ENCODE assay signal across 22 cellular contexts in genomic region chr17:2609091-2609490, GRCh38. TPM values are rescaled to one million over a fixed set of nuclear protein-coding genes. Genes with fewer than 3 reads are reported as not detected.
DNase-seq lines count a peak whose midpoint lies in the region; ATAC-seq and TF ChIP-seq lines count a peak whose summit lies in the region.
"Had no signal": no experiment of that assay in that cellular context is flagged by ENCODE, and none has a peak within 500 bp of the region (broad histone marks: within the 10 kb centered on the region; RNA-seq: fewer than 3 reads in every experiment).

No MANE protein-coding gene starts in this region.

- H2AK5ac ChIP-seq in trophoblast cell (ENCODE audit: low read length) (no peak overlapping the region), neuronal stem cell (ENCODE audit: low read depth, low read length) (no peak overlapping the region)

- TF ChIP-seq CTCF in GM23338 (conservative IDR thresholded peaks at IDR 0.05; ENCODE audit: low read depth in 2 of 2), result no peak
- no peak for TF ChIP-seq CTCF in mesothelial cell of epicardium (IDR thresholded peaks at IDR 0.05; ENCODE audit: unreplicated experiment)

- H4K8ac ChIP-seq in trophoblast cell (ENCODE audit: low read depth, low read length) (no peak overlapping the region), neuronal stem cell (ENCODE audit: low read depth, low read length) (no peak overlapping the region)

- H3K4me3 ChIP-seq in GM23338 (no peak overlapping the region), trophoblast cell (ENCODE audit: low read depth, low read length) (no peak overlapping the region), aorta (ENCODE audit: low read length in 2 of 2) (no peak overlapping the region), neuronal stem cell (ENCODE audit: low read length in 2 of 2) (no peak overlapping the region)
- H3K4me3 ChIP-seq: SJCRH30 had no signal

- H3K23ac ChIP-seq in trophoblast cell (ENCODE audit: low read length) (no peak overlapping the region), neuronal stem cell (ENCODE audit: low read depth, low read length, poor library complexity) (no peak overlapping the region)

- H4K20me1 ChIP-seq in GM23338 (replicated peaks; ENCODE audit: insufficient read depth), result peaks cover 86% of the 10 kb centered on the region

- H2AFZ ChIP-seq in GM23338 (no peak overlapping the region), trophoblast cell (ENCODE audit: insufficient read depth, low read length, poor library complexity) (no peak overlapping the region), neuronal stem cell (ENCODE audit: low read length) (no peak overlapping the region)

- intact Hi-C loops in aorta (cut with DNase I), result no loop called here

- peaks cover 3% of the 10 kb centered on the region for H3K9me3 ChIP-seq in trophoblast cell (ENCODE audit: insufficient read depth, low read depth, low read length)
- H3K9me3 ChIP-seq in aorta (ENCODE audit: control insufficient read depth, low read length), result no peaks in the 10 kb centered on the region
- H3K9me3 ChIP-seq in neuronal stem cell (replicated peaks in 1 of 2; ENCODE audit: control insufficient read depth in 2 of 2, insufficient read depth in 1 of 2, low read depth in 1 of 2, low read length in 2 of 2), result no peaks in the 10 kb centered on the region
- H3K9me3 ChIP-seq: Caco-2, SJCRH30 had no signal

- H3K4me1 ChIP-seq in GM23338 (ENCODE audit: insufficient read depth) (peaks cover 14% of the 10 kb centered on the region), trophoblast cell (ENCODE audit: control insufficient read depth in 1 of 2, insufficient read depth in 2 of 2, low read length in 2 of 2) (no peaks in the 10 kb centered on the region), aorta (ENCODE audit: control insufficient read depth in 1 of 2, insufficient read depth in 2 of 2, low read length in 2 of 2) (peaks cover 3 to 10% of the 10 kb centered on the region in 2 donors), neuronal stem cell (ENCODE audit: control insufficient read depth in 2 of 2, insufficient read depth in 1 of 2, low read depth in 1 of 2, low read length in 2 of 2) (no peaks in the 10 kb centered on the region)
- H3K4me1 ChIP-seq: Caco-2, SJCRH30 had no signal

- no CpG with 5 or more reads among the region's 7 CpGs for WGBS in trophoblast cell (ENCODE audit: extremely low coverage, insufficient coverage, insufficient read length)
- WGBS in aorta, 2 donors, result 89% methylated on average over 7 of the region's 7 CpGs
- no CpG with 5 or more reads among the region's 7 CpGs for WGBS in neuronal stem cell (ENCODE audit: extremely low coverage in 2 of 2, insufficient read length in 2 of 2, insufficient replicate concordance in 1 of 2), 2 donors

- H3K9me3 Mint-ChIP-seq in GM23338 (no peaks in the 10 kb centered on the region), mesothelial cell of epicardium (no peaks in the 10 kb centered on the region)
- H3K9me3 Mint-ChIP-seq in activated T-helper 17 cell treated with anti-CD3 and anti-CD28 coated beads, Interleukin-2, amount 50 U/mL, for 72 hours, result no peaks in the 10 kb centered on the region

- no peak for ATAC-seq in GM23338
- no peak for ATAC-seq in activated T-helper 17 cell treated with anti-CD3 and anti-CD28 coated beads, Interleukin-2, amount 50 U/mL, for 72 hours (replicated peaks)
- no peak for ATAC-seq in aorta (ENCODE audit: low FRiP score)
- ATAC-seq: PC-3 had no signal

- H3K14ac ChIP-seq in trophoblast cell (ENCODE audit: low read length) (no peak overlapping the region), neuronal stem cell (ENCODE audit: low read length) (no peak overlapping the region)

- H3K36me3 ChIP-seq in GM23338 (ENCODE audit: insufficient read depth) (no peaks in the 10 kb centered on the region), trophoblast cell (ENCODE audit: control insufficient read depth in 1 of 2, insufficient read depth in 2 of 2, low read length in 2 of 2) (peaks cover 5 to 12% of the 10 kb centered on the region in 2 experiments), aorta (ENCODE audit: control insufficient read depth in 1 of 2, insufficient read depth in 2 of 2, low read length in 1 of 2) (no peaks in the 10 kb centered on the region), neuronal stem cell (replicated peaks in 1 of 2; ENCODE audit: control insufficient read depth in 2 of 2, insufficient read depth in 2 of 2, low read length in 2 of 2) (peaks cover 5 to 41% of the 10 kb centered on the region in 2 donors)
- H3K36me3 ChIP-seq: SJCRH30 had no signal

- H3K79me2 ChIP-seq in GM23338 (replicated peaks; ENCODE audit: insufficient read depth) (peaks cover 100% of the 10 kb centered on the region), trophoblast cell (ENCODE audit: control insufficient read depth, insufficient read depth, low read length, poor library complexity) (peaks cover 38% of the 10 kb centered on the region)

- H3K27ac ChIP-seq in GM23338 (ENCODE audit: low read depth) (0 out of 2 replicates have a peak overlapping the region, but pooled peaks have one; percentile 62), trophoblast cell (ENCODE audit: low read depth, low read length) (no peak overlapping the region), aorta (ENCODE audit: low read depth in 1 of 2, low read length in 2 of 2) (no peak overlapping the region), caudate nucleus (ENCODE audit: low read depth, low read length) (no peak overlapping the region), neuronal stem cell (replicated peaks; ENCODE audit: low read length) (no peak overlapping the region)
- H3K27ac ChIP-seq: C4-2B, SJCRH30 had no signal

- H3K27me3 Mint-ChIP-seq in GM23338 (ENCODE audit: insufficient read depth, low read depth, poor library complexity) (peaks cover 2% of the 10 kb centered on the region), mesothelial cell of epicardium (ENCODE audit: low read depth) (no peaks in the 10 kb centered on the region)
- H3K27me3 Mint-ChIP-seq in activated T-helper 17 cell treated with anti-CD3 and anti-CD28 coated beads, Interleukin-2, amount 50 U/mL, for 72 hours, result no peaks in the 10 kb centered on the region

- no peak overlapping the region for H2BK5ac ChIP-seq in trophoblast cell (ENCODE audit: low read depth, low read length, poor library complexity)
- no peak overlapping the region for H2BK5ac ChIP-seq in neuronal stem cell (ENCODE audit: low read length)

- no peaks in the 10 kb centered on the region for H3K9me2 ChIP-seq in GM23338 (ENCODE audit: insufficient read depth)

- H4K12ac ChIP-seq in trophoblast cell (ENCODE audit: low read depth, low read length), result no peak overlapping the region

- H3K9ac ChIP-seq in trophoblast cell (ENCODE audit: low read length), result no peak overlapping the region
- no peak overlapping the region for H3K9ac ChIP-seq in neuronal stem cell (ENCODE audit: low read depth, low read length, poor library complexity)

- H3K79me1 ChIP-seq in trophoblast cell (ENCODE audit: low read length), result no peaks in the 10 kb centered on the region
- H3K79me1 ChIP-seq in neuronal stem cell (ENCODE audit: low read depth, low read length), result peaks cover 10% of the 10 kb centered on the region

- H3K36me3 Mint-ChIP-seq in GM23338 (ENCODE audit: low read depth), result no peaks in the 10 kb centered on the region; the same call in 1 of the 3 replicates
- H3K36me3 Mint-ChIP-seq in activated T-helper 17 cell treated with anti-CD3 and anti-CD28 coated beads, Interleukin-2, amount 50 U/mL, for 72 hours (ENCODE audit: low read depth), result peaks cover 40% of the 10 kb centered on the region
- peaks cover 7% of the 10 kb centered on the region for H3K36me3 Mint-ChIP-seq in mesothelial cell of epicardium

- no peak overlapping the region for H3K18ac ChIP-seq in trophoblast cell (ENCODE audit: low read length)
- no peak overlapping the region for H3K18ac ChIP-seq in neuronal stem cell (ENCODE audit: low read length)

- H4K91ac ChIP-seq in trophoblast cell (ENCODE audit: low read depth, low read length), result no peak overlapping the region
- H4K91ac ChIP-seq in neuronal stem cell (ENCODE audit: low read depth, low read length, poor library complexity), result no peak overlapping the region

- no peaks in the 10 kb centered on the region for H3F3A ChIP-seq in GM23338 (replicated peaks; ENCODE audit: low read depth)

- no peak overlapping the region for H2BK12ac ChIP-seq in trophoblast cell (ENCODE audit: low read length)
- no peak overlapping the region for H2BK12ac ChIP-seq in neuronal stem cell (ENCODE audit: low read length)

- peak overlapping the region; percentile 90 for H3K4ac ChIP-seq in trophoblast cell (ENCODE audit: low read depth, low read length)
- no peak overlapping the region for H3K4ac ChIP-seq in neuronal stem cell (ENCODE audit: low read length)

- H3K27ac Mint-ChIP-seq in GM23338, result no peak overlapping the region
- peak overlapping the region; percentile 28 for H3K27ac Mint-ChIP-seq in activated T-helper 17 cell treated with anti-CD3 and anti-CD28 coated beads, Interleukin-2, amount 50 U/mL, for 72 hours
- H3K27ac Mint-ChIP-seq in mesothelial cell of epicardium, result peak overlapping the region; percentile 12

- no peak overlapping the region for H2BK120ac ChIP-seq in trophoblast cell (ENCODE audit: insufficient read depth, low read length, poor library complexity)
- H2BK120ac ChIP-seq in neuronal stem cell (ENCODE audit: low read depth, low read length), result no peak overlapping the region

- H3K4me2 ChIP-seq in GM23338 (no peak overlapping the region), trophoblast cell (ENCODE audit: low read length) (no peak overlapping the region), neuronal stem cell (ENCODE audit: insufficient read depth, low read length, poor library complexity, severe bottlenecking) (no peak overlapping the region)

- H3K4me3 Mint-ChIP-seq in GM23338 (no peak overlapping the region), mesothelial cell of epicardium (no peak overlapping the region)
- peak overlapping the region; percentile 34 for H3K4me3 Mint-ChIP-seq in activated T-helper 17 cell treated with anti-CD3 and anti-CD28 coated beads, Interleukin-2, amount 50 U/mL, for 72 hours

- H2BK15ac ChIP-seq in neuronal stem cell (ENCODE audit: low read length), result no peak overlapping the region

- H3K4me1 Mint-ChIP-seq in GM23338 (peaks cover 29% of the 10 kb centered on the region), mesothelial cell of epicardium (peaks cover 23% of the 10 kb centered on the region)
- peaks cover 41% of the 10 kb centered on the region for H3K4me1 Mint-ChIP-seq in activated T-helper 17 cell treated with anti-CD3 and anti-CD28 coated beads, Interleukin-2, amount 50 U/mL, for 72 hours

- DNase-seq in GM23338 (ENCODE audit: low spot score), result no peak
- DNase-seq in mesothelial cell of epicardium (ENCODE audit: low spot score in 2 of 2, unreplicated experiment in 2 of 2), result no peak
- no peak for DNase-seq in trophoblast cell
- DNase-seq in aorta, result no peak
- DNase-seq in caudate nucleus (lab: John Stamatoyannopoulos, UW), result no peak
- DNase-seq in neuronal stem cell (ENCODE audit: low spot score), result no peak
- no peak for DNase-seq in NCI-H446 (lab: John Stamatoyannopoulos, UW)
- DNase-seq: Caco-2, EL, H7, IMR-90, Kasumi-1, MM.1S, NCI-H1105, NCI-H1694, NCI-H2107, NCI-H226, NCI-H69, PC-3, SJCRH30 had no signal

- H3K27me3 ChIP-seq in GM23338 (ENCODE audit: insufficient read depth) (no peaks in the 10 kb centered on the region), trophoblast cell (ENCODE audit: insufficient read depth, low read length) (no peaks in the 10 kb centered on the region), aorta (ENCODE audit: control insufficient read depth in 1 of 2, insufficient read depth in 2 of 2, low read length in 1 of 2) (no peaks in the 10 kb centered on the region), neuronal stem cell (ENCODE audit: control insufficient read depth in 3 of 3, insufficient read depth in 3 of 3, low read depth in 1 of 3, low read length in 3 of 3) (no peaks in the 10 kb centered on the region)
- H3K27me3 ChIP-seq: SJCRH30 had no signal

RNA-seq across cellular contexts. Expression of gene PAFAH1B1, which starts 15.6 kb away (rescaled TPM):
- total RNA-seq in GM23338 (2014; rRNA removed; shearing (Covaris generic)), result 68.5 and 69.9 TPM in 2 replicates
- polyA plus RNA-seq in GM23338 (2016; fragmentation: Nextera tagmentation; extraction: Ambion mirVana), result 71.7 and 84.4 TPM in 2 replicates
- 100 to 1,000 TPM; 168 to 182 TPM for total RNA-seq in activated T-helper 17 cell treated with anti-CD3 and anti-CD28 coated beads, Interleukin-2, amount 50 U/mL, for 72 hours
- 141 to 151 TPM (median 144 TPM) in 3 replicates for total RNA-seq in mesothelial cell of epicardium
- 134 and 136 TPM in 2 replicates for polyA plus RNA-seq in trophoblast cell (2013)
- 100 to 1,000 TPM; 157 to 176 TPM for total RNA-seq in aorta
- polyA plus RNA-seq in aorta, result 10 to 100 TPM; 47.0 to 66.0 TPM
- polyA plus RNA-seq in neuronal stem cell (2013, experiment 1 of 2), result 73.5 TPM
- polyA plus RNA-seq in neuronal stem cell (2013, experiment 2 of 2), result 72.8 TPM
